1 cellular context compared by ENCODE assay signal in the genomic region with DNA sequence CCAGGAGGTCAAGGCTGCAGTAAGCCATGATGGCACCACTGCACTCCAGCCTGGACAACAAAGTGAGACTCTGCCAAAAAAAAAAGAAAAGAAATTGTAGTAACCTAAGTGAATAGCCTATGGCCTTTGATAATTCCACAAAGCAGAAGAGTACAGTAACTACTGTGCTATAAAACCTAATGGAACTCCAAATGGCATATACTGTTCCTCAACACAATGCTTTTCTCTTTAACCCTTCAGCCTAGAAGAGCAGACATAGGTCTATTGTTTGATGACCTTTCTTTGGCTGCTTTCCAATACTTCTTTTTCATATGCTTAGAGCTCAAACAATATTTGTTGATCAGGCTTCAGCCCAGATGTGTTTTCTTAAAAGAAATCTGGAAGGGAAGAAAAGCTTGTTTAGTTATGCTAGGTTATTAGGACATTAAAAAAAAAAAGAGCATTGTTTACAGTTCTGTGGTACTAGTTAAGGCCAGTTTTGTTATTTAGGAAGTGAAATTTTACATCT.
TF ChIP-seq lines count a peak whose summit lies in the region.

No MANE protein-coding gene starts in this region.

TF ChIP-seq in HepG2, 621 proteins besides CTCF, POLR2A, EP300 and RAD21 (continued from another document):
- TF ChIP-seq ZNF383 (CRISPR knock-in tag; IDR thresholded peaks at IDR 0.05; ENCODE audit: borderline replicate concordance): no peak
- TF ChIP-seq, protein P1, sequence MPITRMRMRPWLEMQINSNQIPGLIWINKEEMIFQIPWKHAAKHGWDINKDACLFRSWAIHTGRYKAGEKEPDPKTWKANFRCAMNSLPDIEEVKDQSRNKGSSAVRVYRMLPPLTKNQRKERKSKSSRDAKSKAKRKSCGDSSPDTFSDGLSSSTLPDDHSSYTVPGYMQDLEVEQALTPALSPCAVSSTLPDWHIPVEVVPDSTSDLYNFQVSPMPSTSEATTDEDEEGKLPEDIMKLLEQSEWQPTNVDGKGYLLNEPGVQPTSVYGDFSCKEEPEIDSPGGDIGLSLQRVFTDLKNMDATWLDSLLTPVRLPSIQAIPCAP (CRISPR knock-in tag; IDR thresholded peaks at IDR 0.05; ENCODE audit: low read depth): no peak
- TF ChIP-seq ZNF577 (CRISPR knock-in tag; IDR thresholded peaks at IDR 0.05; ENCODE audit: borderline replicate concordance, low read depth): no peak
- TF ChIP-seq ZNF772 (CRISPR knock-in tag; IDR thresholded peaks at IDR 0.05): no peak
- TF ChIP-seq FOXJ3 (CRISPR knock-in tag; IDR thresholded peaks at IDR 0.05; ENCODE audit: borderline replicate concordance): no peak
- TF ChIP-seq MXD3 (CRISPR knock-in tag; IDR thresholded peaks at IDR 0.05): no peak
- TF ChIP-seq SNAI1 (CRISPR knock-in tag; IDR thresholded peaks at IDR 0.05; ENCODE audit: borderline replicate concordance): no peak
- TF ChIP-seq ZNF280D (CRISPR knock-in tag; IDR thresholded peaks at IDR 0.05): no peak
- no peak for TF ChIP-seq RBM39 (IDR thresholded peaks at IDR 0.05; ENCODE audit: low read depth, low read length, poor library complexity, severe bottlenecking)
- no peak for TF ChIP-seq BATF2 (CRISPR knock-in tag; IDR thresholded peaks at IDR 0.05)
- TF ChIP-seq HNRNPK (IDR thresholded peaks at IDR 0.05; ENCODE audit: low read depth, low read length, poor library complexity, severe bottlenecking): no peak
- TF ChIP-seq LRRFIP1 (CRISPR knock-in tag; conservative IDR thresholded peaks at IDR 0.05): no peak
- no peak for TF ChIP-seq WIZ (CRISPR knock-in tag; IDR thresholded peaks at IDR 0.05)
- TF ChIP-seq, protein P2, sequence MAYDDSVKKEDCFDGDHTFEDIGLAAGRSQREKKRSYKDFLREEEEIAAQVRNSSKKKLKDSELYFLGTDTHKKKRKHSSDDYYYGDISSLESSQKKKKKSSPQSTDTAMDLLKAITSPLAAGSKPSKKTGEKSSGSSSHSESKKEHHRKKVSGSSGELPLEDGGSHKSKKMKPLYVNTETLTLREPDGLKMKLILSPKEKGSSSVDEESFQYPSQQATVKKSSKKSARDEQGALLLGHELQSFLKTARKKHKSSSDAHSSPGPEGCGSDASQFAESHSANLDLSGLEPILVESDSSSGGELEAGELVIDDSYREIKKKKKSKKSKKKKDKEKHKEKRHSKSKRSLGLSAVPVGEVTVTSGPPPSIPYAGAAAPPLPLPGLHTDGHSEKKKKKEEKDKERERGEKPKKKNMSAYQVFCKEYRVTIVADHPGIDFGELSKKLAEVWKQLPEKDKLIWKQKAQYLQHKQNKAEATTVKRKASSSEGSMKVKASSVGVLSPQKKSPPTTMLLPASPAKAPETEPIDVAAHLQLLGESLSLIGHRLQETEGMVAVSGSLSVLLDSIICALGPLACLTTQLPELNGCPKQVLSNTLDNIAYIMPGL (CRISPR knock-in tag; IDR thresholded peaks at IDR 0.05; ENCODE audit: borderline replicate concordance in 1 of 2, low read depth in 1 of 2): no peak
